Comparison of ENCODE assay signal across 37 cellular contexts in genomic region chr22:45993143-45993692, GRCh38. TPM values are rescaled to one million over a fixed set of nuclear protein-coding genes. Genes with fewer than 3 reads are reported as not detected.
"Had no signal": no experiment of that assay in that cellular context is flagged by ENCODE, and none has a peak within 500 bp of the region (broad histone marks: within the 10 kb centered on the region; RNA-seq: fewer than 3 reads in every experiment).

No MANE protein-coding gene starts in this region.

- DNase-seq: activated CD4-positive, alpha-beta memory T cell treated with anti-CD3 and anti-CD28 coated beads for 36 hours; activated CD4-positive, alpha-beta T cell treated with anti-CD3 and anti-CD28 coated beads, Interleukin-2, amount 10 ng/mL, durations not matched to agents 24 days and 14 days; activated CD4-positive, CD25-positive, alpha-beta regulatory T cell; activated CD8-positive, alpha-beta memory T cell treated with anti-CD3 and anti-CD28 coated beads, Interleukin-2, amount 50 U/mL, for 4 hours; activated gamma-delta T cell treated with Interleukin-2 at 50 U/mL for 16 hours; activated naive CD4-positive, alpha-beta T cell treated with anti-CD3 and anti-CD28 coated beads for 36 hours; activated T-cell treated with anti-CD3 and anti-CD28 coated beads for 4 hours; activated T-cell treated with anti-CD3 and anti-CD28 coated beads, Interleukin-2, amount 50 U/mL, for 4 hours; amniotic stem cell; aorta; brain microvascular endothelial cell; central memory CD4-positive, alpha-beta T cell; MM.1S; NCI-H1092; NCI-H1417; NCI-H146; NCI-H187; NCI-H2029 treated with DMSO at 0.1 percent for 48 hours; NCI-H2107; NCI-H2171; NCI-H510A; NCI-H526; NCI-H748 treated with DMSO at 0.1 percent for 48 hours; NK-92 treated with Interleukin-12 subunit alpha and Interleukin-12 subunit beta, amount 100 ng/mL, for 24 hours; PC-3; Peyer's patch; RPMI8226; SIG-M5; SW 1271; T1000; WERI-Rb-1 had no signal

- H3K9me3 Mint-ChIP-seq: activated CD4-positive, alpha-beta memory T cell treated with anti-CD3 and anti-CD28 coated beads for 36 hours; activated CD4-positive, alpha-beta T cell treated with anti-CD3 and anti-CD28 coated beads, Interleukin-2, amount 10 ng/mL, durations not matched to agents 24 days and 14 days; activated naive CD4-positive, alpha-beta T cell treated with anti-CD3 and anti-CD28 coated beads for 36 hours; activated naive CD4-positive, alpha-beta T cell treated with anti-CD3 and anti-CD28 coated beads, Interleukin-2, amount 50 U/mL, for 72 hours; activated T-cell treated with anti-CD3 and anti-CD28 coated beads, Interleukin-2, amount 50 U/mL, for 4 hours; activated T-helper 1 cell treated with anti-CD3 and anti-CD28 coated beads, Interleukin-12 subunit alpha, Interleukin-12 subunit beta, Interleukin-2, Interleukin-4 antibody, amounts not matched to agents 30 ng/mL and 10 ng/mL and 1 ng/mL, durations not matched to agents 14 hours and 24 hours and 36 hours had no signal

- H3K4me3 Mint-ChIP-seq: activated CD4-positive, alpha-beta memory T cell treated with anti-CD3 and anti-CD28 coated beads for 36 hours; activated CD4-positive, alpha-beta T cell treated with anti-CD3 and anti-CD28 coated beads, Interleukin-2, amount 10 ng/mL, durations not matched to agents 24 days and 14 days; activated naive CD4-positive, alpha-beta T cell treated with anti-CD3 and anti-CD28 coated beads for 36 hours; activated T-cell treated with anti-CD3 and anti-CD28 coated beads, Interleukin-2, amount 50 U/mL, for 4 hours; activated T-helper 1 cell treated with anti-CD3 and anti-CD28 coated beads, Interleukin-12 subunit alpha, Interleukin-12 subunit beta, Interleukin-2, Interleukin-4 antibody, amounts not matched to agents 30 ng/mL and 10 ng/mL and 1 ng/mL, durations not matched to agents 14 hours and 24 hours and 36 hours had no signal

- H3K9ac ChIP-seq: KMS-11 had no signal

- H3K4me2 ChIP-seq: KMS-11 had no signal

- H3K36me3 Mint-ChIP-seq: activated CD4-positive, alpha-beta memory T cell treated with anti-CD3 and anti-CD28 coated beads for 36 hours; activated naive CD4-positive, alpha-beta T cell treated with anti-CD3 and anti-CD28 coated beads, Interleukin-2, amount 50 U/mL, for 72 hours had no signal

- ATAC-seq: activated naive CD4-positive, alpha-beta T cell treated with anti-CD3 and anti-CD28 coated beads, Interleukin-2, amount 50 U/mL, for 72 hours; activated T-cell treated with anti-CD3 and anti-CD28 coated beads, Interleukin-2, amount 50 U/mL, for 4 hours; PC-3 had no signal

- H3K4me1 Mint-ChIP-seq: activated CD4-positive, alpha-beta T cell treated with anti-CD3 and anti-CD28 coated beads, Interleukin-2, amount 10 ng/mL, durations not matched to agents 24 days and 14 days had no signal

- H3K27ac ChIP-seq: brain microvascular endothelial cell, KMS-11, Peyer's patch, WERI-Rb-1 had no signal

- H3K4me3 ChIP-seq: Peyer's patch had no signal

- H3K27ac Mint-ChIP-seq: activated CD4-positive, alpha-beta memory T cell treated with anti-CD3 and anti-CD28 coated beads for 36 hours; activated CD4-positive, alpha-beta T cell treated with anti-CD3 and anti-CD28 coated beads, Interleukin-2, amount 10 ng/mL, durations not matched to agents 24 days and 14 days; activated naive CD4-positive, alpha-beta T cell treated with anti-CD3 and anti-CD28 coated beads for 36 hours; activated naive CD4-positive, alpha-beta T cell treated with anti-CD3 and anti-CD28 coated beads, Interleukin-2, amount 50 U/mL, for 72 hours had no signal

- H3K9me3 ChIP-seq: Peyer's patch had no signal

- H3K27me3 ChIP-seq: brain microvascular endothelial cell, Peyer's patch had no signal

- H3K36me3 ChIP-seq: brain microvascular endothelial cell, Peyer's patch, WERI-Rb-1 had no signal

RNA-seq across cellular contexts. Expression of gene WNT7B, which starts 16.3 kb away (rescaled TPM):
- total RNA-seq: activated CD4-positive, alpha-beta memory T cell treated with anti-CD3 and anti-CD28 coated beads for 36 hours; activated CD4-positive, alpha-beta T cell treated with anti-CD3 and anti-CD28 coated beads, Interleukin-2, amount 10 ng/mL, durations not matched to agents 24 days and 14 days; activated naive CD4-positive, alpha-beta T cell treated with anti-CD3 and anti-CD28 coated beads for 36 hours; activated T-helper 1 cell treated with anti-CD3 and anti-CD28 coated beads, Interleukin-12 subunit alpha, Interleukin-12 subunit beta, Interleukin-2, Interleukin-4 antibody, amounts not matched to agents 30 ng/mL and 10 ng/mL and 1 ng/mL, durations not matched to agents 14 hours and 24 hours and 36 hours; aorta; LHCN-M2; Peyer's patch; T-helper 1 cell treated with Interleukin-12 subunit alpha and Interleukin-12 subunit beta and Interleukin-4 antibody, amounts not matched to agents 30 ng/mL and 1 ng/mL, for 36 hours; T-helper 2 cell treated with Interferon-gamma antibody and Interleukin-4, amounts not matched to agents 100 ng/mL and 5 ng/mL, for 36 hours had no signal
- polyA plus RNA-seq: aorta had no signal
